8 cellular contexts compared by ENCODE assay signal in the genomic region with DNA sequence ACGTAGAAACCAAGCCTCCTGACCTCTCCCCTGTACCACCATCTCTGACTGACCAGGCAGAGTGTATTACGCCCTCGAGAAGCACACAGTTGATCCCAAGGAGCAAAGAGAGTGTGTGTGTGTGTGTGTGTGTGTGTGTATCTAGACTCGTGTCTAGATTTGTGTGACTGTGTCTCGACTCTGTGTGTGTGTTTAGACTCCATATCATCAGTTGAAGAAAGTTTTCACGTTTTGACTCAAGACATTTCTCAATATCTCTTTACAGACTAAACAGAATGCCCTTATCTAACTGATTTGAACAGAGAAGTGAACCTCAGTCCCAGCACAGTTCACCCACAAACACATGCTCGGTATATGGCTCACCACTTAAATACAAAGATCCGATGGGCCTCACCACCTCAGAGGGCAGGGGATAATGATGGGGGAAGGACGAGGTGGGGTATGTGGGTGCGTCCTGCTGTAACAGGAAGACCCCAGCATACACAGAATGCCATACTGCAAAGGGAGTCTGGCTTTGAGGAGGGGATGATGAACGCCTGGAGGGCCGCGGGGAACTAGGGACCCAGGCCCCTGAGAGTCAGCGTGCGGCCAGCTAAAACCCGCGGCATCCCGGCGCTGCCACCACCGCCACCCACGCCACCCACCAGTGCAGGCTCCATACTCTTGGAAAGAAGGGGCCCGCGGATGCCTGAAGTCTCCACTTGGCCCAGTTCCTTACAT. TPM values are rescaled to one million over a fixed set of nuclear protein-coding genes. Genes with fewer than 3 reads are reported as not detected.
DNase-seq lines count a peak whose midpoint lies in the region; ATAC-seq and TF ChIP-seq lines count a peak whose summit lies in the region.

No MANE protein-coding gene starts in this region.

- CTCF ChIA-PET in activated CD8-positive, alpha-beta T cell treated with anti-CD3 and anti-CD28 coated beads, Interleukin-2, amount 10 ng/mL, durations not matched to agents 7 days and 5 days (lab: Charles Lee), result interaction anchor here (1.2 to 1.5 kb wide), 2 partner anchors 22 to 38 kb away, joined by 3 to 4 read pairs; partner anchors contain the start of gene TCTN3

- H3K4me3 Mint-ChIP-seq in activated CD8-positive, alpha-beta T cell treated with anti-CD3 and anti-CD28 coated beads, Interleukin-2, amount 10 ng/mL, durations not matched to agents 7 days and 5 days, result peak overlapping the region; percentile 98

- peak overlapping the region; percentile 6 for H3K9ac ChIP-seq in parathyroid adenoma

- no peaks in the 10 kb centered on the region for H3K27me3 ChIP-seq in parathyroid adenoma (ENCODE audit: control insufficient read depth, insufficient read depth, low read length)

- H3K4me1 Mint-ChIP-seq in activated CD8-positive, alpha-beta T cell treated with anti-CD3 and anti-CD28 coated beads, Interleukin-2, amount 10 ng/mL, durations not matched to agents 7 days and 5 days (ENCODE audit: low read depth), result peaks cover 20% of the 10 kb centered on the region

- DNase-seq in EL, result peak; percentile 30
- peak; percentile 25 for DNase-seq in GM20000 (ENCODE audit: low spot score)
- DNase-seq in Jurkat, Clone E6-1 (ENCODE audit: low read depth, low spot score), result peak; percentile 35
- peak; percentile 32 for DNase-seq in activated CD8-positive, alpha-beta T cell treated with anti-CD3 and anti-CD28 coated beads, Interleukin-2, amount 10 ng/mL, durations not matched to agents 7 days and 5 days
- peak; percentile 33 for DNase-seq in glomerular visceral epithelial cell (ENCODE audit: extremely low spot score)
- no peak for DNase-seq in NCI-H1694 (lab: John Stamatoyannopoulos, UW)
- DNase-seq in DMS153 (lab: John Stamatoyannopoulos, UW), result no peak

- POLR2A ChIA-PET in activated CD8-positive, alpha-beta T cell treated with anti-CD3 and anti-CD28 coated beads, Interleukin-2, amount 10 ng/mL, durations not matched to agents 7 days and 5 days (lab: Charles Lee), result no interaction called here

- H2AFZ ChIP-seq in parathyroid adenoma, result peak overlapping the region; percentile 84

- no peaks in the 10 kb centered on the region for H3K79me2 ChIP-seq in parathyroid adenoma

- H3K27me3 Mint-ChIP-seq in activated CD8-positive, alpha-beta T cell treated with anti-CD3 and anti-CD28 coated beads, Interleukin-2, amount 10 ng/mL, durations not matched to agents 7 days and 5 days (ENCODE audit: low read depth), result no peaks in the 10 kb centered on the region

- peak overlapping the region; percentile 77 for H3K27ac Mint-ChIP-seq in activated CD8-positive, alpha-beta T cell treated with anti-CD3 and anti-CD28 coated beads, Interleukin-2, amount 10 ng/mL, durations not matched to agents 7 days and 5 days

- ATAC-seq in activated CD8-positive, alpha-beta T cell treated with anti-CD3 and anti-CD28 coated beads, Interleukin-2, amount 10 ng/mL, durations not matched to agents 7 days and 5 days, result peak; percentile 16

- peak overlapping the region; percentile 83 for H3K4me2 ChIP-seq in parathyroid adenoma (ENCODE audit: low read length)

- TF ChIP-seq CTCF in GM20000 (IDR thresholded peaks at IDR 0.05; ENCODE audit: extremely low read depth, missing control alignments), result no peak
- no peak for TF ChIP-seq CTCF in parathyroid adenoma (IDR thresholded peaks at IDR 0.05)

- H3K4me3 ChIP-seq in Jurkat, Clone E6-1 (ENCODE audit: low read length), result peak overlapping the region; percentile 82
- H3K4me3 ChIP-seq in parathyroid adenoma (ENCODE audit: low read depth, low read length), result peak overlapping the region; percentile 86

- H3K4me1 ChIP-seq in parathyroid adenoma, result no peaks in the 10 kb centered on the region

- H3K36me3 Mint-ChIP-seq in activated CD8-positive, alpha-beta T cell treated with anti-CD3 and anti-CD28 coated beads, Interleukin-2, amount 10 ng/mL, durations not matched to agents 7 days and 5 days (ENCODE audit: low read depth), result peaks cover 35% of the 10 kb centered on the region

- H3K36me3 ChIP-seq in parathyroid adenoma (ENCODE audit: control insufficient read depth, insufficient read depth, low read length), result no peaks in the 10 kb centered on the region

- H3K27ac ChIP-seq in parathyroid adenoma, result peak overlapping the region; percentile 58

- H3K9me3 ChIP-seq in parathyroid adenoma (ENCODE audit: control insufficient read depth, low read length), result no peaks in the 10 kb centered on the region

- H3K9me3 Mint-ChIP-seq in activated CD8-positive, alpha-beta T cell treated with anti-CD3 and anti-CD28 coated beads, Interleukin-2, amount 10 ng/mL, durations not matched to agents 7 days and 5 days (ENCODE audit: insufficient read depth), result peaks cover 6% of the 10 kb centered on the region

RNA-seq across cellular contexts. Expression of gene ALDH18A1, which starts 0.8 kb away (rescaled TPM):
- 106 TPM for polyA plus RNA-seq in Jurkat, Clone E6-1 (2012; ENCODE audit: insufficient read depth, insufficient read length)
- 10 to 100 TPM; 62.3 to 63.9 TPM for total RNA-seq in activated CD8-positive, alpha-beta T cell treated with anti-CD3 and anti-CD28 coated beads, Interleukin-2, amount 10 ng/mL, durations not matched to agents 7 days and 5 days

RNA-seq across cellular contexts. Expression of gene TCTN3, which starts 38.0 kb away (rescaled TPM):
- polyA plus RNA-seq in Jurkat, Clone E6-1 (2012; ENCODE audit: insufficient read depth, insufficient read length), result 28.9 TPM
- total RNA-seq in activated CD8-positive, alpha-beta T cell treated with anti-CD3 and anti-CD28 coated beads, Interleukin-2, amount 10 ng/mL, durations not matched to agents 7 days and 5 days, result 10 to 100 TPM; 19.5 to 20.4 TPM

Comparison
In these comparisons a context has a peak if more than half of its experiments do, and no peak if none do; other contexts are left out.
1. DNase-seq: peak in EL (single experiment), GM20000 (single experiment), Jurkat, Clone E6-1 (single experiment), activated CD8-positive, alpha-beta T cell treated with anti-CD3 and anti-CD28 coated beads, Interleukin-2, amount 10 ng/mL, durations not matched to agents 7 days and 5 days (single experiment) and glomerular visceral epithelial cell (single experiment); none in NCI-H1694 (single experiment) and DMS153 (single experiment).